ENCODE assay signal across 8 cellular contexts in genomic region chr6:142013286-142013685, GRCh38.
DNase-seq lines count a peak whose midpoint lies in the region; ATAC-seq, FAIRE-seq and TF ChIP-seq lines count a peak whose summit lies in the region.

No MANE protein-coding gene starts in this region.

- peak overlapping the region; percentile 65 for H3K4me3 Mint-ChIP-seq in HFFc6

- peaks cover 6% of the 10 kb centered on the region for H3K36me3 Mint-ChIP-seq in HFFc6 (ENCODE audit: low read depth)

- no peak overlapping the region for H2AFZ ChIP-seq in keratinocyte (ENCODE audit: control insufficient read depth, low read length)

- peak overlapping the region; percentile 96 for H3K27ac Mint-ChIP-seq in HFFc6

- H3K9ac ChIP-seq in keratinocyte (ENCODE audit: control insufficient read depth, extremely low read depth, insufficient read depth, low read length), result no peak overlapping the region

- H3K9me3 ChIP-seq in keratinocyte (ENCODE audit: control insufficient read depth, low read depth, low read length), result no peaks in the 10 kb centered on the region

- peaks cover 75% of the 10 kb centered on the region for H3K4me1 Mint-ChIP-seq in HFFc6 (ENCODE audit: low read depth)

- FAIRE-seq in keratinocyte (lab: Jason Lieb, UNC), result no peak

- dilution Hi-C loops in keratinocyte (cut with MboI; ENCODE audit: extremely low pct_ligation_motif_present, low sequenced_read_pairs), result no loop called here

- H3K9me1 ChIP-seq in keratinocyte (ENCODE audit: control insufficient read depth, extremely low read depth, insufficient read depth, low read length), result no peaks in the 10 kb centered on the region

- H3K4me1 ChIP-seq in keratinocyte (ENCODE audit: control insufficient read depth, extremely low read depth, insufficient read depth, low read length), result peaks cover 44% of the 10 kb centered on the region

- H3K79me2 ChIP-seq in keratinocyte (ENCODE audit: control insufficient read depth, insufficient read depth, low read length), result no peaks in the 10 kb centered on the region

- no peaks in the 10 kb centered on the region for H3K36me3 ChIP-seq in keratinocyte (ENCODE audit: control insufficient read depth in 2 of 2, extremely low read depth in 1 of 2, insufficient read depth in 2 of 2, low read length in 2 of 2)

- peak; percentile 90 for DNase-seq in HFFc6
- DNase-seq in NCI-H69 (lab: John Stamatoyannopoulos, UW), result peak; percentile 3
- peak; percentile 65 for DNase-seq in keratinocyte (ENCODE audit: low read depth, low spot score)
- no peak for DNase-seq in stimulated activated CD4-positive, alpha-beta T cell treated with anti-CD3 and anti-CD28 coated beads, Interleukin-1b, Interleukin-23, amount 100 ng/mL, for 48 hours
- DNase-seq in GOT3 (lab: John Stamatoyannopoulos, UW), result no peak
- DNase-seq in COLO668 (lab: John Stamatoyannopoulos, UW; ENCODE audit: unreplicated experiment), result no peak
- no peak for DNase-seq in NCI-H2029 treated with DMSO at 0.1 percent for 48 hours (lab: John Stamatoyannopoulos, UW)

- peaks cover 5% of the 10 kb centered on the region; the same call in 1 of the 2 replicates for H3K9me3 Mint-ChIP-seq in HFFc6

- no peaks in the 10 kb centered on the region for H3K27me3 Mint-ChIP-seq in HFFc6 (ENCODE audit: insufficient read depth)

- H3K27me3 ChIP-seq in keratinocyte (ENCODE audit: control insufficient read depth, extremely low read depth, insufficient read depth, low read length), result no peaks in the 10 kb centered on the region

- peak; percentile 96 for ATAC-seq in GM18508 (IDR thresholded peaks at IDR 0.05; ENCODE audit: insufficient read depth, unreplicated experiment)

- H4K20me1 ChIP-seq in keratinocyte (ENCODE audit: control insufficient read depth, extremely low read depth, insufficient read depth, low read length), result no peaks in the 10 kb centered on the region

- H3K4me3 ChIP-seq in keratinocyte (ENCODE audit: control insufficient read depth in 2 of 3, extremely low read depth in 1 of 3, insufficient read depth in 2 of 3, low read depth in 1 of 3, low read length in 3 of 3), result no peak overlapping the region

- peak overlapping the region; percentile 17 for H3K4me2 ChIP-seq in keratinocyte (ENCODE audit: control insufficient read depth, extremely low read depth, insufficient read depth, low read depth, low read length)

- no peak for TF ChIP-seq CTCF in HFFc6 (IDR thresholded peaks at IDR 0.05)
- no peak for TF ChIP-seq CTCF in keratinocyte (optimal IDR thresholded peaks at IDR 0.05 in 1 of 3, IDR thresholded peaks at IDR 0.05 in 1 of 3, conservative IDR thresholded peaks at IDR 0.05 in 1 of 3; ENCODE audit: extremely low read depth in 1 of 3, insufficient read depth in 2 of 3, low read length in 3 of 3)

- H3K27ac ChIP-seq in keratinocyte (ENCODE audit: control insufficient read depth, insufficient read depth, low read length), result peak overlapping the region; percentile 23

Comparison
In these comparisons a context has a peak if more than half of its experiments do, and no peak if none do; other contexts are left out.
1. DNase-seq: peak in HFFc6 (single experiment), NCI-H69 (single experiment) and keratinocyte (single experiment); none in stimulated activated CD4-positive, alpha-beta T cell treated with anti-CD3 and anti-CD28 coated beads, Interleukin-1b, Interleukin-23, amount 100 ng/mL, for 48 hours (single experiment), GOT3 (single experiment), COLO668 (single experiment) and NCI-H2029 treated with DMSO at 0.1 percent for 48 hours (single experiment).